In genomic region chr6:111484655-111484974, GRCh38 we compare ENCODE assay signal across 8 cellular contexts. TPM values are rescaled to one million over a fixed set of nuclear protein-coding genes. Genes with fewer than 3 reads are reported as not detected.
DNase-seq lines count a peak whose midpoint lies in the region; ATAC-seq and TF ChIP-seq lines count a peak whose summit lies in the region.

No MANE protein-coding gene starts in this region.

- peak overlapping the region; percentile 95 for H3K27ac Mint-ChIP-seq in MCF 10A (ENCODE audit: low read depth, unreplicated experiment)

- peaks cover 66% of the 10 kb centered on the region for H3K4me1 ChIP-seq in DND-41 (ENCODE audit: insufficient read depth, low read length)
- peaks cover 37% of the 10 kb centered on the region for H3K4me1 ChIP-seq in mononuclear cell (ENCODE audit: insufficient read depth, low read length)

- H3K27me3 Mint-ChIP-seq in MCF 10A (ENCODE audit: insufficient read depth, unreplicated experiment) = no peaks in the 10 kb centered on the region

- H3K79me2 ChIP-seq in DND-41 (ENCODE audit: insufficient read depth, low read length) = peaks cover 98% of the 10 kb centered on the region

- intact Hi-C loops in MCF 10A (cut with micrococcal nuclease) = loop anchor here (1.0 to 5.0 kb wide), 4 partner anchors 68 to 559 kb away; no protein-coding TSS in a partner anchor

- H3K9me3 Mint-ChIP-seq in MCF 10A (ENCODE audit: unreplicated experiment) = no peaks in the 10 kb centered on the region

- peak overlapping the region; percentile 98 for H3K27ac ChIP-seq in DND-41 (ENCODE audit: low read length)

- CTCF ChIA-PET in MCF 10A (lab: Yijun Ruan, JAX) = interaction anchor here (1.5 kb wide), 1 partner anchor 121 kb away, joined by 5 read pairs; the partner anchor contains the start of gene TRAF3IP2

- H3K4me3 ChIP-seq in DND-41 (ENCODE audit: low read depth in 1 of 2, low read length in 2 of 2) = peak overlapping the region; percentile 81 to 89
- H3K4me3 ChIP-seq in mononuclear cell (ENCODE audit: low read length) = peak overlapping the region; percentile 65

- peaks cover 20% of the 10 kb centered on the region for H3K36me3 ChIP-seq in DND-41 (ENCODE audit: insufficient read depth, low read length)

- peak overlapping the region; percentile 71 for H3K4me2 ChIP-seq in DND-41 (ENCODE audit: insufficient read depth, low read length)

- peak overlapping the region; percentile 89 for H3K4me3 Mint-ChIP-seq in MCF 10A (ENCODE audit: unreplicated experiment)

- H4K20me1 ChIP-seq in DND-41 (ENCODE audit: insufficient read depth, low read length) = peaks cover 14% of the 10 kb centered on the region; the same call in 1 of the 2 replicates

- ATAC-seq in DND-41 (ENCODE audit: insufficient read depth, low read depth) (no peak), HG03039 (IDR thresholded peaks at IDR 0.05; ENCODE audit: unreplicated experiment) (no peak), GM18511 (IDR thresholded peaks at IDR 0.05; ENCODE audit: unreplicated experiment) (no peak)

- H3K36me3 Mint-ChIP-seq in MCF 10A (ENCODE audit: insufficient read depth, unreplicated experiment) = peaks cover 23% of the 10 kb centered on the region

- BruUV-seq in MCF 10A (replicated peaks; lab: Mats Ljungman, UMichigan) = no TSS peak

- POLR2A ChIA-PET in MCF 10A (lab: Yijun Ruan, JAX) = interaction anchor here (0.6 to 5.5 kb wide), 20 partner anchors 11 to 256 kb away, joined by 3 to 145 read pairs (median 8); partner anchors contain the start of gene TRAF3IP2

- peak; percentile 29 for DNase-seq in DND-41
- DNase-seq in NCI-H146 (lab: John Stamatoyannopoulos, UW) = peak; percentile 26
- no peak for DNase-seq in MCF 10A (ENCODE audit: unreplicated experiment)
- no peak for DNase-seq in OCI-M2 (lab: John Stamatoyannopoulos, UW; ENCODE audit: unreplicated experiment)
- DNase-seq in activated gamma-delta T cell (lab: John Stamatoyannopoulos, UW) = no peak

- H3K27me3 ChIP-seq in DND-41 (ENCODE audit: insufficient read depth, low read length, poor library complexity) (no peaks in the 10 kb centered on the region), mononuclear cell (ENCODE audit: insufficient read depth, low read length) (no peaks in the 10 kb centered on the region)

- no peaks in the 10 kb centered on the region for H3K9me3 ChIP-seq in DND-41 (ENCODE audit: insufficient read depth, low read length, severe bottlenecking)
- no peaks in the 10 kb centered on the region for H3K9me3 ChIP-seq in mononuclear cell (ENCODE audit: low read depth, low read length)

- H3K4me1 Mint-ChIP-seq in MCF 10A (ENCODE audit: insufficient read depth, unreplicated experiment) = peaks cover 21% of the 10 kb centered on the region

- peak overlapping the region; percentile 90 for H2AFZ ChIP-seq in DND-41 (ENCODE audit: low read depth, low read length)

- H3K9ac ChIP-seq in DND-41 (ENCODE audit: low read depth, low read length) = peak overlapping the region; percentile 88

- TF ChIP-seq CTCF in DND-41 (IDR thresholded peaks at IDR 0.05; ENCODE audit: borderline replicate concordance, extremely low read depth, low read length, poor library complexity, severe bottlenecking) = no peak
- no peak for TF ChIP-seq CTCF in MCF 10A (IDR thresholded peaks at IDR 0.05; ENCODE audit: unreplicated experiment)

RNA-seq across cellular contexts. Expression of gene REV3L, which starts 1.6 kb away (rescaled TPM):
- total RNA-seq in MCF 10A (2022) (23.0 and 31.2 TPM in 2 replicates), mononuclear cell (19.9 TPM)

Comparison
In these comparisons a context has a peak if more than half of its experiments do, and no peak if none do; other contexts are left out.
1. DNase-seq: peak in DND-41 (single experiment) and NCI-H146 (single experiment); none in MCF 10A (single experiment), OCI-M2 (single experiment) and activated gamma-delta T cell (single experiment).